1 cellular context compared by ENCODE assay signal in the genomic region with DNA sequence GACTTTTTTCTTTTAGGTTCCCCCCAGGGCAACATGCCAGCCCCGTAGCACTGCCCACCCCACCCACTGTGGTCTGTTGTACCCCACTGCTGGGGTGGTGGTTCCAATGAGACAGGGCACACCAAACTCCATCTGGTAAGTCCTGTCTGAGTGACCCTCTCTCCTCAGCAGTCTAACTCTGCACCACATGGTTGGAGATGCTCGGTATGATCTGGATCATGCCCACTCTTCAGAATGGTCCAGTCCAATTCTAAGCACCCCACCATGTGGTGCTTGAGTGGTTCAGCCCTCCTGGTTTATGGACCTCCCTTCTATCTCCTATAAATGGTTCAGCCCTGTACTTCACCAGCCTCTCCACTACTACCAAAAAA.
TF ChIP-seq lines count a peak whose summit lies in the region.

No MANE protein-coding gene starts in this region.

TF ChIP-seq in HEK293, 187 proteins besides CTCF, POLR2A, EP300 and RAD21 (continued from another document):
- TF ChIP-seq, protein P1, sequence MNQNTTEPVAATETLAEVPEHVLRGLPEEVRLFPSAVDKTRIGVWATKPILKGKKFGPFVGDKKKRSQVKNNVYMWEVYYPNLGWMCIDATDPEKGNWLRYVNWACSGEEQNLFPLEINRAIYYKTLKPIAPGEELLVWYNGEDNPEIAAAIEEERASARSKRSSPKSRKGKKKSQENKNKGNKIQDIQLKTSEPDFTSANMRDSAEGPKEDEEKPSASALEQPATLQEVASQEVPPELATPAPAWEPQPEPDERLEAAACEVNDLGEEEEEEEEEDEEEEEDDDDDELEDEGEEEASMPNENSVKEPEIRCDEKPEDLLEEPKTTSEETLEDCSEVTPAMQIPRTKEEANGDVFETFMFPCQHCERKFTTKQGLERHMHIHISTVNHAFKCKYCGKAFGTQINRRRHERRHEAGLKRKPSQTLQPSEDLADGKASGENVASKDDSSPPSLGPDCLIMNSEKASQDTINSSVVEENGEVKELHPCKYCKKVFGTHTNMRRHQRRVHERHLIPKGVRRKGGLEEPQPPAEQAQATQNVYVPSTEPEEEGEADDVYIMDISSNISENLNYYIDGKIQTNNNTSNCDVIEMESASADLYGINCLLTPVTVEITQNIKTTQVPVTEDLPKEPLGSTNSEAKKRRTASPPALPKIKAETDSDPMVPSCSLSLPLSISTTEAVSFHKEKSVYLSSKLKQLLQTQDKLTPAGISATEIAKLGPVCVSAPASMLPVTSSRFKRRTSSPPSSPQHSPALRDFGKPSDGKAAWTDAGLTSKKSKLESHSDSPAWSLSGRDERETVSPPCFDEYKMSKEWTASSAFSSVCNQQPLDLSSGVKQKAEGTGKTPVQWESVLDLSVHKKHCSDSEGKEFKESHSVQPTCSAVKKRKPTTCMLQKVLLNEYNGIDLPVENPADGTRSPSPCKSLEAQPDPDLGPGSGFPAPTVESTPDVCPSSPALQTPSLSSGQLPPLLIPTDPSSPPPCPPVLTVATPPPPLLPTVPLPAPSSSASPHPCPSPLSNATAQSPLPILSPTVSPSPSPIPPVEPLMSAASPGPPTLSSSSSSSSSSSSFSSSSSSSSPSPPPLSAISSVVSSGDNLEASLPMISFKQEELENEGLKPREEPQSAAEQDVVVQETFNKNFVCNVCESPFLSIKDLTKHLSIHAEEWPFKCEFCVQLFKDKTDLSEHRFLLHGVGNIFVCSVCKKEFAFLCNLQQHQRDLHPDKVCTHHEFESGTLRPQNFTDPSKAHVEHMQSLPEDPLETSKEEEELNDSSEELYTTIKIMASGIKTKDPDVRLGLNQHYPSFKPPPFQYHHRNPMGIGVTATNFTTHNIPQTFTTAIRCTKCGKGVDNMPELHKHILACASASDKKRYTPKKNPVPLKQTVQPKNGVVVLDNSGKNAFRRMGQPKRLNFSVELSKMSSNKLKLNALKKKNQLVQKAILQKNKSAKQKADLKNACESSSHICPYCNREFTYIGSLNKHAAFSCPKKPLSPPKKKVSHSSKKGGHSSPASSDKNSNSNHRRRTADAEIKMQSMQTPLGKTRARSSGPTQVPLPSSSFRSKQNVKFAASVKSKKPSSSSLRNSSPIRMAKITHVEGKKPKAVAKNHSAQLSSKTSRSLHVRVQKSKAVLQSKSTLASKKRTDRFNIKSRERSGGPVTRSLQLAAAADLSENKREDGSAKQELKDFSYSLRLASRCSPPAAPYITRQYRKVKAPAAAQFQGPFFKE (tag by site-specific recombination; IDR thresholded peaks at IDR 0.05; ENCODE audit: borderline replicate concordance), result no peak
- TF ChIP-seq ZNF341 (tag by site-specific recombination; IDR thresholded peaks at IDR 0.05; ENCODE audit: low read depth), result no peak
- 0 out of 2 replicates have a peak, but pooled peaks have one; percentile 11 for TF ChIP-seq SP2 (tag by site-specific recombination; IDR thresholded peaks at IDR 0.05)
- no peak for TF ChIP-seq ZNF302 (tag by site-specific recombination; IDR thresholded peaks at IDR 0.05; ENCODE audit: low read depth)
- TF ChIP-seq ZNF112 (tag by site-specific recombination; IDR thresholded peaks at IDR 0.05), result no peak
- TF ChIP-seq BCL11A (tag by site-specific recombination; IDR thresholded peaks at IDR 0.05; ENCODE audit: low read depth), result 0 out of 2 replicates have a peak, but pooled peaks have one; percentile 35
- TF ChIP-seq ZNF670 (tag by site-specific recombination; IDR thresholded peaks at IDR 0.05; ENCODE audit: low read depth), result no peak
- 0 out of 2 replicates have a peak, but pooled peaks have one; percentile 24 for TF ChIP-seq KLF8 (tag by site-specific recombination; IDR thresholded peaks at IDR 0.05)
- TF ChIP-seq, protein P2, sequence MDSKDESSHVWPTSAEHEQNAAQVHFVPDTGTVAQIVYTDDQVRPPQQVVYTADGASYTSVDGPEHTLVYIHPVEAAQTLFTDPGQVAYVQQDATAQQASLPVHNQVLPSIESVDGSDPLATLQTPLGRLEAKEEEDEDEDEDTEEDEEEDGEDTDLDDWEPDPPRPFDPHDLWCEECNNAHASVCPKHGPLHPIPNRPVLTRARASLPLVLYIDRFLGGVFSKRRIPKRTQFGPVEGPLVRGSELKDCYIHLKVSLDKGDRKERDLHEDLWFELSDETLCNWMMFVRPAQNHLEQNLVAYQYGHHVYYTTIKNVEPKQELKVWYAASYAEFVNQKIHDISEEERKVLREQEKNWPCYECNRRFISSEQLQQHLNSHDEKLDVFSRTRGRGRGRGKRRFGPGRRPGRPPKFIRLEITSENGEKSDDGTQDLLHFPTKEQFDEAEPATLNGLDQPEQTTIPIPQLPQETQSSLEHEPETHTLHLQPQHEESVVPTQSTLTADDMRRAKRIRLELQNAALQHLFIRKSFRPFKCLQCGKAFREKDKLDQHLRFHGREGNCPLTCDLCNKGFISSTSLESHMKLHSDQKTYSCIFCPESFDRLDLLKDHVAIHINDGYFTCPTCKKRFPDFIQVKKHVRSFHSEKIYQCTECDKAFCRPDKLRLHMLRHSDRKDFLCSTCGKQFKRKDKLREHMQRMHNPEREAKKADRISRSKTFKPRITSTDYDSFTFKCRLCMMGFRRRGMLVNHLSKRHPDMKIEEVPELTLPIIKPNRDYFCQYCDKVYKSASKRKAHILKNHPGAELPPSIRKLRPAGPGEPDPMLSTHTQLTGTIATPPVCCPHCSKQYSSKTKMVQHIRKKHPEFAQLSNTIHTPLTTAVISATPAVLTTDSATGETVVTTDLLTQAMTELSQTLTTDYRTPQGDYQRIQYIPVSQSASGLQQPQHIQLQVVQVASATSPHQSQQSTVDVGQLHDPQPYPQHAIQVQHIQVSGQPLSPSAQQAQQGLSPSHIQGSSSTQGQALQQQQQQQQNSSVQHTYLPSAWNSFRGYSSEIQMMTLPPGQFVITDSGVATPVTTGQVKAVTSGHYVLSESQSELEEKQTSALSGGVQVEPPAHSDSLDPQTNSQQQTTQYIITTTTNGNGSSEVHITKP (tag by site-specific recombination; IDR thresholded peaks at IDR 0.05), result peak; percentile 100
- TF ChIP-seq, protein P3, sequence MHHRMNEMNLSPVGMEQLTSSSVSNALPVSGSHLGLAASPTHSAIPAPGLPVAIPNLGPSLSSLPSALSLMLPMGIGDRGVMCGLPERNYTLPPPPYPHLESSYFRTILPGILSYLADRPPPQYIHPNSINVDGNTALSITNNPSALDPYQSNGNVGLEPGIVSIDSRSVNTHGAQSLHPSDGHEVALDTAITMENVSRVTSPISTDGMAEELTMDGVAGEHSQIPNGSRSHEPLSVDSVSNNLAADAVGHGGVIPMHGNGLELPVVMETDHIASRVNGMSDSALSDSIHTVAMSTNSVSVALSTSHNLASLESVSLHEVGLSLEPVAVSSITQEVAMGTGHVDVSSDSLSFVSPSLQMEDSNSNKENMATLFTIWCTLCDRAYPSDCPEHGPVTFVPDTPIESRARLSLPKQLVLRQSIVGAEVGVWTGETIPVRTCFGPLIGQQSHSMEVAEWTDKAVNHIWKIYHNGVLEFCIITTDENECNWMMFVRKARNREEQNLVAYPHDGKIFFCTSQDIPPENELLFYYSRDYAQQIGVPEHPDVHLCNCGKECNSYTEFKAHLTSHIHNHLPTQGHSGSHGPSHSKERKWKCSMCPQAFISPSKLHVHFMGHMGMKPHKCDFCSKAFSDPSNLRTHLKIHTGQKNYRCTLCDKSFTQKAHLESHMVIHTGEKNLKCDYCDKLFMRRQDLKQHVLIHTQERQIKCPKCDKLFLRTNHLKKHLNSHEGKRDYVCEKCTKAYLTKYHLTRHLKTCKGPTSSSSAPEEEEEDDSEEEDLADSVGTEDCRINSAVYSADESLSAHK (tag by site-specific recombination; IDR thresholded peaks at IDR 0.05), result no peak
- TF ChIP-seq, protein P4, sequence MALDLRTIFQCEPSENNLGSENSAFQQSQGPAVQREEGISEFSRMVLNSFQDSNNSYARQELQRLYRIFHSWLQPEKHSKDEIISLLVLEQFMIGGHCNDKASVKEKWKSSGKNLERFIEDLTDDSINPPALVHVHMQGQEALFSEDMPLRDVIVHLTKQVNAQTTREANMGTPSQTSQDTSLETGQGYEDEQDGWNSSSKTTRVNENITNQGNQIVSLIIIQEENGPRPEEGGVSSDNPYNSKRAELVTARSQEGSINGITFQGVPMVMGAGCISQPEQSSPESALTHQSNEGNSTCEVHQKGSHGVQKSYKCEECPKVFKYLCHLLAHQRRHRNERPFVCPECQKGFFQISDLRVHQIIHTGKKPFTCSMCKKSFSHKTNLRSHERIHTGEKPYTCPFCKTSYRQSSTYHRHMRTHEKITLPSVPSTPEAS (tag by site-specific recombination; IDR thresholded peaks at IDR 0.05), result no peak
- peak; percentile 48 for TF ChIP-seq ZBTB17 (tag by site-specific recombination; IDR thresholded peaks at IDR 0.05)
- 0 out of 2 replicates have a peak, but pooled peaks have one; percentile 19 for TF ChIP-seq ZNF2 (tag by site-specific recombination; IDR thresholded peaks at IDR 0.05)
- TF ChIP-seq, protein P5, sequence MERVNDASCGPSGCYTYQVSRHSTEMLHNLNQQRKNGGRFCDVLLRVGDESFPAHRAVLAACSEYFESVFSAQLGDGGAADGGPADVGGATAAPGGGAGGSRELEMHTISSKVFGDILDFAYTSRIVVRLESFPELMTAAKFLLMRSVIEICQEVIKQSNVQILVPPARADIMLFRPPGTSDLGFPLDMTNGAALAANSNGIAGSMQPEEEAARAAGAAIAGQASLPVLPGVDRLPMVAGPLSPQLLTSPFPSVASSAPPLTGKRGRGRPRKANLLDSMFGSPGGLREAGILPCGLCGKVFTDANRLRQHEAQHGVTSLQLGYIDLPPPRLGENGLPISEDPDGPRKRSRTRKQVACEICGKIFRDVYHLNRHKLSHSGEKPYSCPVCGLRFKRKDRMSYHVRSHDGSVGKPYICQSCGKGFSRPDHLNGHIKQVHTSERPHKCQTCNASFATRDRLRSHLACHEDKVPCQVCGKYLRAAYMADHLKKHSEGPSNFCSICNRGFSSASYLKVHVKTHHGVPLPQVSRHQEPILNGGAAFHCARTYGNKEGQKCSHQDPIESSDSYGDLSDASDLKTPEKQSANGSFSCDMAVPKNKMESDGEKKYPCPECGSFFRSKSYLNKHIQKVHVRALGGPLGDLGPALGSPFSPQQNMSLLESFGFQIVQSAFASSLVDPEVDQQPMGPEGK (tag by site-specific recombination; IDR thresholded peaks at IDR 0.05), result peak; percentile 66
- TF ChIP-seq, protein P6, sequence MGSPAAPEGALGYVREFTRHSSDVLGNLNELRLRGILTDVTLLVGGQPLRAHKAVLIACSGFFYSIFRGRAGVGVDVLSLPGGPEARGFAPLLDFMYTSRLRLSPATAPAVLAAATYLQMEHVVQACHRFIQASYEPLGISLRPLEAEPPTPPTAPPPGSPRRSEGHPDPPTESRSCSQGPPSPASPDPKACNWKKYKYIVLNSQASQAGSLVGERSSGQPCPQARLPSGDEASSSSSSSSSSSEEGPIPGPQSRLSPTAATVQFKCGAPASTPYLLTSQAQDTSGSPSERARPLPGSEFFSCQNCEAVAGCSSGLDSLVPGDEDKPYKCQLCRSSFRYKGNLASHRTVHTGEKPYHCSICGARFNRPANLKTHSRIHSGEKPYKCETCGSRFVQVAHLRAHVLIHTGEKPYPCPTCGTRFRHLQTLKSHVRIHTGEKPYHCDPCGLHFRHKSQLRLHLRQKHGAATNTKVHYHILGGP (tag by site-specific recombination; IDR thresholded peaks at IDR 0.05), result no peak
- TF ChIP-seq HOXA7 (CRISPR knock-in tag; IDR thresholded peaks at IDR 0.05; ENCODE audit: borderline replicate concordance), result no peak
- TF ChIP-seq ZNF174 (tag by site-specific recombination; IDR thresholded peaks at IDR 0.05), result no peak
- no peak for TF ChIP-seq ZNF596 (tag by site-specific recombination; IDR thresholded peaks at IDR 0.05)
- no peak for TF ChIP-seq ZNF146 (tag by site-specific recombination; IDR thresholded peaks at IDR 0.05)
TF ChIP-seq in HEK293: peak in this region for 9.
